ENCODE assay signal across 1 cellular context in genomic region chr19:55483681-55484361, GRCh38.
TF ChIP-seq lines count a peak whose summit lies in the region.

No MANE protein-coding gene starts in this region.

TF ChIP-seq in neural cell, 6 proteins besides CTCF, POLR2A, EP300 and RAD21 (continued from another document):
- TF ChIP-seq REST (IDR thresholded peaks at IDR 0.05; ENCODE audit: borderline replicate concordance), result no peak
- TF ChIP-seq POLR2AphosphoS5 (IDR thresholded peaks at IDR 0.05), result no peak
- no peak for TF ChIP-seq SMC3 (conservative IDR thresholded peaks at IDR 0.05; ENCODE audit: poor library complexity)
